9 cellular contexts compared by ENCODE assay signal in the genomic region with DNA sequence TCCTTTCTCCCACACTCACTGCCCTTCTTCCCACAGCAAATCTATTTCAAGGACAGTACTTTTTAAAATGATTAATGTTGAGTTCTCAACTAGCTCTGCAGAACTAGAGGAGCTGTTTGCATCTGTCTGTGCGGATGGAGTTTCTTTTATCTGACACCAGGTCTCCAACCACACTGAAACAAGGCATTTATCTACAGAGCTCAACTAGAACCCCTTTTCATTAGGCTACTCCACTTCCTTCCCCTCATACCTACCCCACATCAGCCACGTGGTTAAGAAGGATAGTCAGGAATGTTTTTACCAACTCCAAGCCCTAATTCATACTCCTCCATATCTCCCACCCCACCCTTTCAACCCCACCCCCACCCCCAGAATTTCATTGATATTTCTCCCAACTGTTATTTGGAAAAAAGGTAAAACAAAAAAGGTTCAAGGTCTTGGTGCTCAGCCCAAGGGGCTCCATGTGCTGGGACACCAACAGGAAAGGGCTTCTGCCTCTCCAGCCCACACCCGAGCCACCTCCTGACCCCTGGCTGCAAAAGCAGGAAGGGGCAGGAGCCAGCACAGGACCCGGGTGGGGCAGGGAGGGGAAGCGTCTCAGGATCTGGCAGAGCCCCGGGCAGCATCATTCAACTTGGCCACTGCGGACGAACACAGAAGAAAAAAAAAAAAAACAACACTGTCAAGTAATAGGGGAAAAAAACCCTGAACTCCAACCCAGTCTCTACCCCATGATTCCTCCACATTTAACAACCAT. TPM values are rescaled to one million over a fixed set of nuclear protein-coding genes. Genes with fewer than 3 reads are reported as not detected.
DNase-seq lines count a peak whose midpoint lies in the region; ATAC-seq, FAIRE-seq and TF ChIP-seq lines count a peak whose summit lies in the region.
"Had no signal": no experiment of that assay in that cellular context is flagged by ENCODE, and none has a peak within 500 bp of the region (broad histone marks: within the 10 kb centered on the region; RNA-seq: fewer than 3 reads in every experiment).

No MANE protein-coding gene starts in this region.

- no peak overlapping the region for H2AFZ ChIP-seq in keratinocyte (ENCODE audit: control insufficient read depth, low read length)

- H4K20me1 ChIP-seq in keratinocyte (ENCODE audit: control insufficient read depth, extremely low read depth, insufficient read depth, low read length): no peaks in the 10 kb centered on the region

- ATAC-seq in GM21515 (IDR thresholded peaks at IDR 0.05; ENCODE audit: unreplicated experiment): no peak
- ATAC-seq in GM19328 (IDR thresholded peaks at IDR 0.05; ENCODE audit: unreplicated experiment): no peak
- no peak for ATAC-seq in GM18517 (IDR thresholded peaks at IDR 0.05; ENCODE audit: unreplicated experiment)

- H3K9ac ChIP-seq in keratinocyte (ENCODE audit: control insufficient read depth, extremely low read depth, insufficient read depth, low read length) (peak overlapping the region; percentile 4), subcutaneous abdominal adipose tissue (ENCODE audit: low read length in 5 of 5) (peak overlapping the region in 3 of 5 donors; percentile 18 to 37 (median 25))

- dilution Hi-C loops in keratinocyte (cut with MboI; ENCODE audit: extremely low pct_ligation_motif_present, low sequenced_read_pairs): no loop called here

- peaks cover 2% of the 10 kb centered on the region for H3K9me1 ChIP-seq in keratinocyte (ENCODE audit: control insufficient read depth, extremely low read depth, insufficient read depth, low read length)

- H3K36me3 ChIP-seq in MG63 (peaks cover 86% of the 10 kb centered on the region), keratinocyte (ENCODE audit: control insufficient read depth in 2 of 2, extremely low read depth in 1 of 2, insufficient read depth in 2 of 2, low read length in 2 of 2) (peaks cover 14 to 42% of the 10 kb centered on the region in 2 experiments), subcutaneous abdominal adipose tissue (ENCODE audit: control insufficient read depth in 5 of 5, insufficient read depth in 5 of 5, low read length in 5 of 5) (peaks cover 22 to 49% (median 42%) of the 10 kb centered on the region in 5 donors)

- no peak for TF ChIP-seq CTCF in keratinocyte (optimal IDR thresholded peaks at IDR 0.05 in 1 of 3, IDR thresholded peaks at IDR 0.05 in 1 of 3, conservative IDR thresholded peaks at IDR 0.05 in 1 of 3; ENCODE audit: extremely low read depth in 1 of 3, insufficient read depth in 2 of 3, low read length in 3 of 3)

- FAIRE-seq in keratinocyte (lab: Jason Lieb, UNC): no peak
- FAIRE-seq in RCC 7860 (lab: Jason Lieb, UNC): no peak
- FAIRE-seq: small intestine had no signal

- H3K9me3 ChIP-seq in MG63 (no peaks in the 10 kb centered on the region), keratinocyte (ENCODE audit: control insufficient read depth, low read depth, low read length) (no peaks in the 10 kb centered on the region), subcutaneous abdominal adipose tissue (ENCODE audit: control insufficient read depth in 5 of 5, low read length in 5 of 5) (no peaks in the 10 kb centered on the region)

- H3K27me3 ChIP-seq in MG63 (no peaks in the 10 kb centered on the region), keratinocyte (ENCODE audit: control insufficient read depth, extremely low read depth, insufficient read depth, low read length) (no peaks in the 10 kb centered on the region), subcutaneous abdominal adipose tissue (ENCODE audit: control insufficient read depth in 5 of 5, insufficient read depth in 4 of 5, low read length in 5 of 5) (no peaks in the 10 kb centered on the region)

- peaks cover 73% of the 10 kb centered on the region for H3K4me1 ChIP-seq in keratinocyte (ENCODE audit: control insufficient read depth, extremely low read depth, insufficient read depth, low read length)
- H3K4me1 ChIP-seq in subcutaneous abdominal adipose tissue (ENCODE audit: control insufficient read depth in 5 of 5, insufficient read depth in 5 of 5, low read length in 5 of 5): peaks cover 4 to 45% (median 35%) of the 10 kb centered on the region in 5 donors

- peaks cover 24% of the 10 kb centered on the region for H3K79me2 ChIP-seq in keratinocyte (ENCODE audit: control insufficient read depth, insufficient read depth, low read length)

- DNase-seq in MG63: peak; percentile 41
- no peak for DNase-seq in keratinocyte (ENCODE audit: low read depth, low spot score)
- DNase-seq in RCC 7860 (ENCODE audit: low spot score): no peak

- H3K4me2 ChIP-seq in keratinocyte (ENCODE audit: control insufficient read depth, extremely low read depth, insufficient read depth, low read depth, low read length): peak overlapping the region; percentile 0

- H3K4me3 ChIP-seq in MG63 (no peak overlapping the region), keratinocyte (ENCODE audit: control insufficient read depth in 2 of 3, extremely low read depth in 1 of 3, insufficient read depth in 2 of 3, low read depth in 1 of 3, low read length in 3 of 3) (no peak overlapping the region), subcutaneous abdominal adipose tissue (ENCODE audit: low read depth in 1 of 5, low read length in 5 of 5) (no peak overlapping the region)

- H3K27ac ChIP-seq in angular gyrus (ENCODE audit: low read depth, low read length) (peak overlapping the region; percentile 19), keratinocyte (ENCODE audit: control insufficient read depth, insufficient read depth, low read length) (peak overlapping the region; percentile 64), subcutaneous abdominal adipose tissue (ENCODE audit: low read depth, low read length) (peak overlapping the region; percentile 35)

RNA-seq across cellular contexts. Expression of a gene that starts 7.0 kb away (rescaled TPM):
- 172 and 256 TPM in 2 replicates for total RNA-seq in MG63 (2014; rRNA removed; shearing (Covaris generic); ENCODE audit: low replicate concordance)
- 76.8 to 157 TPM (median 102 TPM) in 3 replicates for polyA plus RNA-seq in keratinocyte
- 59.7 TPM for polyA plus RNA-seq in keratinocyte (2011; ENCODE audit: low read depth)
- 99.0 and 125 TPM in 2 replicates for polyA plus RNA-seq in keratinocyte (2011; cell fraction: cytosol; rRNA removed)
- polyA plus RNA-seq in keratinocyte (2011; cell fraction: nucleus; rRNA removed): 56.9 and 69.4 TPM in 2 replicates
- 87.5 and 131 TPM in 2 replicates for polyA plus RNA-seq in keratinocyte (2012; ENCODE audit: low replicate concordance)
- polyA minus RNA-seq in keratinocyte: 13.2 to 36.5 TPM (median 22.0 TPM) in 3 replicates
- 27.0 TPM for polyA minus RNA-seq in keratinocyte (2011; cell fraction: cytosol; rRNA and poly(A)+ RNA removed)
- polyA minus RNA-seq in keratinocyte (2011; cell fraction: nucleus; rRNA and poly(A)+ RNA removed): 7.9 and 12.7 TPM in 2 replicates

RNA-seq across cellular contexts. Expression of a gene that starts 43.0 kb away (rescaled TPM):
- total RNA-seq in MG63 (2014; rRNA removed; shearing (Covaris generic); ENCODE audit: low replicate concordance): 148 and 184 TPM in 2 replicates
- polyA plus RNA-seq in keratinocyte: 105 to 237 TPM (median 156 TPM) in 3 replicates
- 301 TPM for polyA plus RNA-seq in keratinocyte (2011; ENCODE audit: low read depth)
- polyA plus RNA-seq in keratinocyte (2011; cell fraction: cytosol; rRNA removed): 85.0 and 142 TPM in 2 replicates
- polyA plus RNA-seq in keratinocyte (2011; cell fraction: nucleus; rRNA removed): 241 and 336 TPM in 2 replicates
- 139 and 235 TPM in 2 replicates for polyA plus RNA-seq in keratinocyte (2012; ENCODE audit: low replicate concordance)
- 75.7 to 233 TPM (median 111 TPM) in 3 replicates for polyA minus RNA-seq in keratinocyte
- 164 TPM for polyA minus RNA-seq in keratinocyte (2011; cell fraction: cytosol; rRNA and poly(A)+ RNA removed)
- polyA minus RNA-seq in keratinocyte (2011; cell fraction: nucleus; rRNA and poly(A)+ RNA removed): 148 and 203 TPM in 2 replicates
